18 cellular contexts compared by ENCODE assay signal in the genomic region with DNA sequence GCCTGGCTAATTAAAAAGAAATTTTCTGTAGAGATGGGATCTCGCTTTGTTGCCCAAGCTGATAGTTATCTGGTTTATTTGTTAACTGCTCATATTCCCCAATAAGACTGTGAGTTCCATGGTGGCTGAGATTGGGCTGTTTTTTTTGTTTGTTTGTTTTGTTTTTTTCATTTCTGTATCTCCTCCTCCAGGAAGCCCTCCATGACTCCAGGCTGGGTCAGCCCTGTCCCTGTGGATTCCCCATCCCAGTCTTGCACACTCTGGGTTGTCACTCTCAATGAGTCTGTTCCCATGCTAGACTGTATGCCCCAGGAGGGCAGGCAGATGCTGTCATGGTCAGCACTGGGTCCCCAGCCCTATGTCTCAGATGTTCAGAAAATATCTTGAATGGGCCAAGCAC. TPM values are rescaled to one million over a fixed set of nuclear protein-coding genes. Genes with fewer than 3 reads are reported as not detected.
DNase-seq lines count a peak whose midpoint lies in the region; ATAC-seq, FAIRE-seq and TF ChIP-seq lines count a peak whose summit lies in the region.
"Had no signal": no experiment of that assay in that cellular context is flagged by ENCODE, and none has a peak within 500 bp of the region (broad histone marks: within the 10 kb centered on the region; RNA-seq: fewer than 3 reads in every experiment).

No MANE protein-coding gene starts in this region.

- DNase-seq in A549 (ENCODE audit: low read depth in 1 of 2, low spot score in 1 of 2) (no peak), adrenal gland (no peak), thoracic aorta (ENCODE audit: low spot score) (no peak), RCC 7860 (ENCODE audit: low spot score) (no peak)
- DNase-seq: AML-193; CD4-positive, alpha-beta T cell; DMS79 treated with DMSO at 0.1 percent for 48 hours; GF-D8; GOT3; H9; KG1 had no signal

- TF ChIP-seq CTCF in A549 (IDR thresholded peaks at IDR 0.05): no peak
- no peak for TF ChIP-seq CTCF in HEK293 (tag by site-specific recombination; IDR thresholded peaks at IDR 0.05)
- TF ChIP-seq CTCF in adrenal gland (IDR thresholded peaks at IDR 0.05): no peak
- TF ChIP-seq CTCF in thoracic aorta (IDR thresholded peaks at IDR 0.05): no peak

- H3K4me3 ChIP-seq in A549 (no peak overlapping the region), HEK293 (ENCODE audit: low read depth, low read length) (no peak overlapping the region), adrenal gland (no peak overlapping the region), thoracic aorta (no peak overlapping the region)

- no peaks in the 10 kb centered on the region for H3K9me3 ChIP-seq in A549
- no peaks in the 10 kb centered on the region for H3K9me3 ChIP-seq in HEK293 (ENCODE audit: control insufficient read depth, insufficient read depth, low read depth, low read length)
- no peaks in the 10 kb centered on the region for H3K9me3 ChIP-seq in adrenal gland (replicated peaks in 1 of 3)
- no peaks in the 10 kb centered on the region for H3K9me3 ChIP-seq in thoracic aorta

- H3K4me1 ChIP-seq in A549: peaks cover 39% of the 10 kb centered on the region
- peaks cover 17% of the 10 kb centered on the region for H3K4me1 ChIP-seq in HEK293 (ENCODE audit: control insufficient read depth, insufficient read depth, low read length)
- peaks cover 6 to 40% of the 10 kb centered on the region in 2 donors for H3K4me1 ChIP-seq in adrenal gland (replicated peaks in 1 of 2)
- H3K4me1 ChIP-seq in thoracic aorta (ENCODE audit: control insufficient read depth in 1 of 2, low read depth in 2 of 2): peaks cover 6 to 54% of the 10 kb centered on the region in 2 donors

- H3K36me3 ChIP-seq in HEK293 (ENCODE audit: control insufficient read depth in 2 of 2, insufficient read depth in 1 of 2, low read length in 2 of 2) (no peaks in the 10 kb centered on the region; a peak in 1 of 3 replicates), adrenal gland (replicated peaks in 1 of 2) (no peaks in the 10 kb centered on the region), thoracic aorta (no peaks in the 10 kb centered on the region)

- no peak for FAIRE-seq in A549 (lab: Jason Lieb, UNC)
- no peak for FAIRE-seq in RCC 7860 (lab: Jason Lieb, UNC)
- FAIRE-seq: A204.1, HTR-8/SVneo had no signal

- WGBS in A549 (ENCODE audit: missing lambda C conversion rate): 90% methylated on average over 1 of the region's 1 CpG
- 96 to 100% (median 98%) methylated on average over 1 of the region's 1 CpG for WGBS in adrenal gland, 4 donors

- CTCF ChIA-PET in A549 (lab: Yijun Ruan, JAX) (interaction anchor here (0.6 to 15.1 kb wide), 5 partner anchors 13 to 157 kb away, joined by 3 to 437 read pairs (median 6); no protein-coding TSS in a partner anchor), HEK293 (lab: Yijun Ruan, JAX) (interaction anchor here (0.7 kb wide), 1 partner anchor 211 kb away, joined by 3 read pairs; no protein-coding TSS in a partner anchor)

- no peak for TF ChIP-seq EP300 in A549 (IDR thresholded peaks at IDR 0.05)

- H3K4me2 ChIP-seq in A549: no peak overlapping the region

- TF ChIP-seq POLR2A in A549 (IDR thresholded peaks at IDR 0.05; ENCODE audit: low read length): no peak
- TF ChIP-seq POLR2A in adrenal gland (IDR thresholded peaks at IDR 0.05): no peak

- POLR2A ChIA-PET in A549 (lab: Yijun Ruan, JAX) (no interaction called here), HEK293 (lab: Yijun Ruan, JAX) (no interaction called here)

- ATAC-seq in A549 (no peak), thoracic aorta (ENCODE audit: insufficient number of reproducible peaks, low FRiP score, low read depth) (no peak), GM18519 (IDR thresholded peaks at IDR 0.05; ENCODE audit: low FRiP score, unreplicated experiment) (no peak)

- H3K27me3 ChIP-seq in adrenal gland (no peaks in the 10 kb centered on the region), thoracic aorta (replicated peaks; ENCODE audit: insufficient read depth) (no peaks in the 10 kb centered on the region)

- intact Hi-C loops in adrenal gland (cut with DNase I): no loop called here

- H3K27ac ChIP-seq in A549 (no peak overlapping the region), HEK293 (ENCODE audit: extremely low read depth, low read depth, low read length) (no peak overlapping the region), adrenal gland (peak overlapping the region in 3 of 5 donors; percentile 9 to 52 (median 36)), thoracic aorta (peak overlapping the region; percentile 11 to 43)
- H3K27ac ChIP-seq: C4-2B, HL-60 had no signal

- no peak for TF ChIP-seq RAD21 in A549 (conservative IDR thresholded peaks at IDR 0.05 in 1 of 2, IDR thresholded peaks at IDR 0.05 in 1 of 2)

TF ChIP-seq in A549, 52 proteins besides CTCF, POLR2A, EP300 and RAD21 (continues in another document):
- TF ChIP-seq ZFP36 (IDR thresholded peaks at IDR 0.05; ENCODE audit: borderline replicate concordance, partially characterized antibody): peak; percentile 94
- TF ChIP-seq, protein P1, sequence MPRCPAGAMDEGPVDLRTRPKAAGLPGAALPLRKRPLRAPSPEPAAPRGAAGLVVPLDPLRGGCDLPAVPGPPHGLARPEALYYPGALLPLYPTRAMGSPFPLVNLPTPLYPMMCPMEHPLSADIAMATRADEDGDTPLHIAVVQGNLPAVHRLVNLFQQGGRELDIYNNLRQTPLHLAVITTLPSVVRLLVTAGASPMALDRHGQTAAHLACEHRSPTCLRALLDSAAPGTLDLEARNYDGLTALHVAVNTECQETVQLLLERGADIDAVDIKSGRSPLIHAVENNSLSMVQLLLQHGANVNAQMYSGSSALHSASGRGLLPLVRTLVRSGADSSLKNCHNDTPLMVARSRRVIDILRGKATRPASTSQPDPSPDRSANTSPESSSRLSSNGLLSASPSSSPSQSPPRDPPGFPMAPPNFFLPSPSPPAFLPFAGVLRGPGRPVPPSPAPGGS (IDR thresholded peaks at IDR 0.05): no peak

TF ChIP-seq in HEK293, 187 proteins besides CTCF, POLR2A, EP300 and RAD21:
- TF ChIP-seq KLF8 (tag by site-specific recombination; IDR thresholded peaks at IDR 0.05) (peak; percentile 39; the same call in 1 of the 2 replicates), ZNF530 (tag by site-specific recombination; IDR thresholded peaks at IDR 0.05; ENCODE audit: low read depth) (no peak)
TF ChIP-seq in HEK293: peak in this region for 1.

RNA-seq across cellular contexts. Expression of a gene that starts 2.9 kb away (rescaled TPM):
- polyA plus RNA-seq in A549 (2011; rRNA removed): 19.9 and 22.7 TPM in 2 replicates
- polyA plus RNA-seq in A549 (2012; cell fraction: cytosol; rRNA removed): 29.1 and 29.3 TPM in 2 replicates
- polyA plus RNA-seq in A549 (2012; cell fraction: nucleus; rRNA removed): 116 and 131 TPM in 2 replicates
- 25.9 to 30.6 TPM (median 29.0 TPM) in 3 replicates for polyA plus RNA-seq in A549 (2017; fragmentation: RNase III; extraction: RNeasy Plus Mini Kit Qiagen cat#74134 plus additional on column Dnase treatment)
- polyA minus RNA-seq in A549 (2011; rRNA and poly(A)+ RNA removed): 51.0 and 56.1 TPM in 2 replicates
- 100 to 1,000 TPM in 4 of 8 donors, 10 to 100 TPM in 4; 65.4 to 139 (median 97.4) TPM for total RNA-seq in adrenal gland
- polyA plus RNA-seq in adrenal gland: 10 to 100 TPM; 22.8 to 88.9 (median 78.9) TPM
- 10 to 100 TPM; 21.7 to 34.8 TPM for total RNA-seq in thoracic aorta

RNA-seq across cellular contexts. Expression of a gene that starts 31.7 kb away (rescaled TPM):
- polyA plus RNA-seq in A549 (2011; rRNA removed) (0.83 and 1.2 TPM in 2 replicates), A549 (2017; fragmentation: RNase III; extraction: RNeasy Plus Mini Kit Qiagen cat#74134 plus additional on column Dnase treatment) (0.96 to 1.6 TPM (median 1.4 TPM) in 3 replicates), adrenal gland (1 to 10 TPM in 1 of 3 donors, under 1 TPM in 1, not detected in 1; 0.80 to 1.8 TPM)
- polyA plus RNA-seq in A549 (2012; cell fraction: cytosol; rRNA removed): 0.42 and 0.57 TPM in 2 replicates
- polyA plus RNA-seq in A549 (2012; cell fraction: nucleus; rRNA removed): 3.6 and 4.4 TPM in 2 replicates
- 2.0 and 2.6 TPM in 2 replicates for polyA minus RNA-seq in A549 (2011; rRNA and poly(A)+ RNA removed)
- total RNA-seq in adrenal gland (under 1 TPM in 5 of 8 donors, not detected in 3; 0.28 to 0.94 (median 0.53) TPM), thoracic aorta (under 1 TPM in 1 of 2 donors, not detected in 1; 0.14 TPM)
- polyA plus RNA-seq: IgD-negative memory B cell had no signal

RNA-seq across cellular contexts. Expression of a gene that starts 34.3 kb away (rescaled TPM):
- polyA plus RNA-seq in A549 (2011; rRNA removed) (0.10 TPM in 1 of 2 replicates, not detected in the other), A549 (2017; fragmentation: RNase III; extraction: RNeasy Plus Mini Kit Qiagen cat#74134 plus additional on column Dnase treatment) (0.03 to 0.12 TPM (median 0.04 TPM) in 3 replicates), adrenal gland (10 to 100 TPM in 1 of 3 donors, 1 to 10 TPM in 2; 7.6 to 11.3 (median 9.6) TPM)
- polyA plus RNA-seq in A549 (2012; cell fraction: cytosol; rRNA removed): 0.05 TPM in 1 of 2 replicates, not detected in the other
- 0.23 and 0.40 TPM in 2 replicates for polyA plus RNA-seq in A549 (2012; cell fraction: nucleus; rRNA removed)
- 0.29 TPM in 1 of 2 replicates, not detected in the other for polyA minus RNA-seq in A549 (2011; rRNA and poly(A)+ RNA removed)
- total RNA-seq in adrenal gland (1 to 10 TPM; 1.6 to 7.8 (median 3.6) TPM), thoracic aorta (1 to 10 TPM; 5.1 to 6.6 TPM)
- total RNA-seq: CD4-positive, alpha-beta T cell had no signal
- polyA plus RNA-seq: IgD-negative memory B cell had no signal

RNA-seq across cellular contexts. Expression of a gene that starts 51.7 kb away (rescaled TPM):
- polyA plus RNA-seq in A549 (2011; rRNA removed): 21.8 and 29.1 TPM in 2 replicates
- polyA plus RNA-seq in A549 (2012; cell fraction: cytosol; rRNA removed): 20.3 and 24.2 TPM in 2 replicates
- polyA plus RNA-seq in A549 (2012; cell fraction: nucleus; rRNA removed): 16.1 and 21.2 TPM in 2 replicates
- 13.8 to 15.9 TPM (median 15.6 TPM) in 3 replicates for polyA plus RNA-seq in A549 (2017; fragmentation: RNase III; extraction: RNeasy Plus Mini Kit Qiagen cat#74134 plus additional on column Dnase treatment)
- polyA minus RNA-seq in A549 (2011; rRNA and poly(A)+ RNA removed): 28.9 and 29.3 TPM in 2 replicates
- total RNA-seq in adrenal gland: 10 to 100 TPM in 7 of 8 donors, 1 to 10 TPM in 1; 7.5 to 34.1 (median 17.4) TPM
- 10 to 100 TPM in 1 of 3 donors, 1 to 10 TPM in 2; 4.3 to 19.7 (median 7.3) TPM for polyA plus RNA-seq in adrenal gland
- 10 to 100 TPM in 1 of 2 donors, 1 to 10 TPM in 1; 8.4 to 13.1 TPM for total RNA-seq in thoracic aorta

RNA-seq across cellular contexts. Expression of a gene that starts 55.5 kb away (rescaled TPM):
- 974 and 1,002 TPM in 2 replicates for polyA plus RNA-seq in A549 (2011; rRNA removed)
- 950 and 1,298 TPM in 2 replicates for polyA plus RNA-seq in A549 (2012; cell fraction: cytosol; rRNA removed)
- polyA plus RNA-seq in A549 (2012; cell fraction: nucleus; rRNA removed): 367 and 451 TPM in 2 replicates
- 785 to 834 TPM (median 811 TPM) in 3 replicates for polyA plus RNA-seq in A549 (2017; fragmentation: RNase III; extraction: RNeasy Plus Mini Kit Qiagen cat#74134 plus additional on column Dnase treatment)
- polyA minus RNA-seq in A549 (2011; rRNA and poly(A)+ RNA removed): 171 and 271 TPM in 2 replicates
- total RNA-seq in adrenal gland: 100 to 1,000 TPM; 179 to 382 (median 294) TPM
- polyA plus RNA-seq in adrenal gland: 100 to 1,000 TPM; 233 to 440 (median 329) TPM
- total RNA-seq in thoracic aorta: 10 to 100 TPM; 65.7 to 70.1 TPM

Comparison
In these comparisons a context has a peak if more than half of its experiments do, and no peak if none do; other contexts are left out.
1. H3K27ac ChIP-seq: peak in adrenal gland (3 of 5) and thoracic aorta (2 of 2); none in A549 (0 of 2) and HEK293 (single experiment).